ENCODE assay signal across 29 cellular contexts in the genomic region with DNA sequence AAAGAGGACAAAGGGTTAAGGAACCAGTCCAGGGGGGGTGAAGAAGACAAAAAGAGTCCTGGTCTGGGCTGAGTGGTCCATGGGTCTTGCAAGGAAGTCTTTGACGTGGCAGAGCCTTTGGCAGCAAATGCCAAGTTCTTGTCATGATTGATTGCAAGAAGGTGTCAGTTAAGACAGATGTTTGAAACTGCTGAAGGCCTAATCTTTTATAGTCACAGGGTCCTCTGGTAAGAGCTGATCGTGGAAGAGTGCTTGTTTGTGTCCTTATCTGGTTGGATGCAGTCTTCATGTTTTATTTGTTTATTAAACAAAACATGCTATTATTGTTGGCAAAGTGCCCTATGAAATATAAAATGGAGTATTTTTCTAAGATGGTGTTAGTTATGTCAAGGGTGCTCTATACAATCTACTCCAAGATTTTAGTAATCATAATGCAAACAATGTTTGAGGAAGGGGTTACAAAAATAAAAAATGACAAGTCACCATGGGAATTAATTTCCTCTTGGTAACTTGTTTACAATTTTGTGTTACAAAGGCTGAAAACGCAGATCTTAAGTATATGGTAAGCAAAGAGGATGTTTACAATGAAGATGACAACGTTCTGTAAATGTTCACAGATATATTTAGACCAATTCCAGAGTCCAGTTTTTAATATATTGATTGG.
"Had no signal": no experiment of that assay in that cellular context is flagged by ENCODE, and none has a peak within 500 bp of the region (broad histone marks: within the 10 kb centered on the region; RNA-seq: fewer than 3 reads in every experiment).

No MANE protein-coding gene starts in this region.

- ATAC-seq: activated CD8-positive, alpha-beta T cell treated with anti-CD3 and anti-CD28 coated beads for 36 hours; activated naive CD8-positive, alpha-beta T cell treated with anti-CD3 and anti-CD28 coated beads, Interleukin-2, amount 50 U/mL, for 24 hours; activated T-cell treated with anti-CD3 and anti-CD28 coated beads, Interleukin-2, amount 50 U/mL, for 4 hours; activated T-cell treated with anti-CD3 and anti-CD28 coated beads, Interleukin-2, amount 50 U/mL, for 72 hours; activated T-helper 17 cell treated with anti-CD3 and anti-CD28 coated beads, Interleukin-2, amount 50 U/mL, for 72 hours; body of pancreas had no signal

- H3K4me3 ChIP-seq: ascending aorta, body of pancreas, breast epithelium had no signal

- H3K27me3 ChIP-seq: ascending aorta, body of pancreas, brain microvascular endothelial cell had no signal

- H3K27ac ChIP-seq: ascending aorta, body of pancreas, brain microvascular endothelial cell, breast epithelium, VCaP had no signal

- H3K4me1 ChIP-seq: ascending aorta, body of pancreas, breast epithelium had no signal

- FAIRE-seq: TTC549 had no signal

- H3K9me3 ChIP-seq: ascending aorta, body of pancreas, breast epithelium had no signal

- H3K36me3 ChIP-seq: ascending aorta, brain microvascular endothelial cell, breast epithelium had no signal

- DNase-seq: activated B cell treated with CpG ODN at 0.5 μM for 24 hours; activated CD4-positive, alpha-beta memory T cell treated with anti-CD3 and anti-CD28 coated beads for 36 hours; activated CD4-positive, alpha-beta T cell treated with anti-CD3 and anti-CD28 coated beads for 4 hours; activated CD4-positive, alpha-beta T cell treated with anti-CD3 and anti-CD28 coated beads, Interleukin-2, amount 10 ng/mL, durations not matched to agents 24 days and 14 days; activated CD4-positive, alpha-beta T cell treated with anti-CD3 and anti-CD28 coated beads, Interleukin-2, amount 50 U/mL, for 1 hour; activated CD4-positive, alpha-beta T cell treated with anti-CD3 and anti-CD28 coated beads, Interleukin-2, amount 50 U/mL, for 4 hours; activated CD4-positive, CD25-positive, alpha-beta regulatory T cell treated with anti-CD3 and anti-CD28 coated beads, Interleukin-2, amount 50 U/mL, for 72 hours; activated CD8-positive, alpha-beta memory T cell treated with anti-CD3 and anti-CD28 coated beads, Interleukin-2, amount 50 U/mL, for 4 hours; activated gamma-delta T cell; activated naive CD4-positive, alpha-beta T cell treated with anti-CD3 and anti-CD28 coated beads, Interleukin-2, amount 10 ng/mL, durations not matched to agents 7 days and 5 days; activated naive CD4-positive, alpha-beta T cell treated with Interleukin-2 at 50 U/mL for 16 hours; activated naive CD8-positive, alpha-beta T cell treated with anti-CD3 and anti-CD28 coated beads, Interleukin-2, amount 10 ng/mL, durations not matched to agents 7 days and 5 days; activated T-cell treated with anti-CD3 and anti-CD28 coated beads for 4 hours; activated T-cell treated with anti-CD3 and anti-CD28 coated beads, Interleukin-2, amount 50 U/mL, for 1 hour; activated T-cell treated with anti-CD3 and anti-CD28 coated beads, Interleukin-2, amount 50 U/mL, for 4 hours; anterior cingulate cortex; brain microvascular endothelial cell; central memory CD4-positive, alpha-beta T cell; T-helper 1 cell; T-helper 9 cell had no signal
